Comparison of ENCODE assay signal across 1 cellular context in the genomic region with DNA sequence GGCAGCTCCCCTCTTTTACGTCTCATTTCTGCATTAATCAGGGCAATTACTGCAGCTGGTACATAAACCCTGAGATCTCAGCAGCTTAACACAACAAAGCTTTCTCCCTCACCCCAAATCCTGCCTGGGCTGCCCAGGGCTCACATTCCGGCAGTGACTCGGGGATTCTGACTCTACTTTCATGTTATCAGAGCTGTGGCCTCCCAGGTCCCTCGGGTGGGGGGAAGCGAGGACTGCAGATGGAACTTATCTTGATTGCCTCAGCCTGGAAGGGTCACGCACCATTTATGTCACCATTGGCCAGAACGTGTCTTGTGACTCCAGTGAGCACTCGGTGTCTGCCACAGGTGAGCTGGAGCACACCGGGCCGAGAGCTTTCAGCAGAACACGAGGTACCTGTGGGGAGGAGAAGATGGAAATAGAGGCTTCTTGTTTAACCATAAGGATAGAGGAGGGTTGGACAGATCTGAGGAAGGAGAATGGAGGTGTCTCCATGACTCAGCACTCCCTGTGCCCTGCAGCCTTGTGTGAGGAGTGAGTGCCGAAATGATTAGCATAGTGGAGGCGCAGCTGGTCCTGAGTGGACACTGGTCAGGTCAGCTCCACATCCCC.
A peak's percentile ranks its signal among the peaks of the same experiment; 100 is the strongest.
TF ChIP-seq lines count a peak whose summit lies in the region.

No MANE protein-coding gene starts in this region.

TF ChIP-seq in K562, 482 proteins besides CTCF, POLR2A, EP300 and RAD21 (continued from another document and continues in another):
- TF ChIP-seq ZBTB40 (IDR thresholded peaks at IDR 0.05) (no peak), ZBTB40 (CRISPR knock-in tag; IDR thresholded peaks at IDR 0.05) (no peak), CEBPG (CRISPR knock-in tag; IDR thresholded peaks at IDR 0.05) (no peak), CEBPG (tag; conservative IDR thresholded peaks at IDR 0.05 in 1 of 2, IDR thresholded peaks at IDR 0.05 in 1 of 2) (peak in 1 of 2 experiments; percentile 40; a peak in 1 of 4 replicates), MTA2 (IDR thresholded peaks at IDR 0.05; ENCODE audit: low read depth) (peak; percentile 21; the same call in 1 of the 2 replicates), MAFG (tag; conservative IDR thresholded peaks at IDR 0.05) (peak; percentile 98), TRIM24 (IDR thresholded peaks at IDR 0.05) (peak in 1 of 2 experiments; percentile 70; a peak in 1 of 4 replicates), CBFA2T2 (conservative IDR thresholded peaks at IDR 0.05) (peak; percentile 70), BRD9 (IDR thresholded peaks at IDR 0.05; ENCODE audit: low read depth, partially characterized antibody) (no peak), STAT5B (CRISPR knock-in tag; IDR thresholded peaks at IDR 0.05) (no peak), NR2F6 (CRISPR knock-in tag; IDR thresholded peaks at IDR 0.05) (no peak), GABPB1 (CRISPR knock-in tag; IDR thresholded peaks at IDR 0.05) (no peak), RNF2 (IDR thresholded peaks at IDR 0.05) (0 out of 2 replicates have a peak, but pooled peaks have one; percentile 32), HDAC3 (IDR thresholded peaks at IDR 0.05; ENCODE audit: borderline replicate concordance, partially characterized antibody) (peak; percentile 33), TOE1 (IDR thresholded peaks at IDR 0.05; ENCODE audit: borderline replicate concordance) (peak; percentile 75), TOE1 (CRISPR knock-in tag; IDR thresholded peaks at IDR 0.05; ENCODE audit: borderline replicate concordance, low read depth) (no peak), TEAD4 (IDR thresholded peaks at IDR 0.05; ENCODE audit: low read length) (peak; percentile 79), TEAD4 (CRISPR knock-in tag; IDR thresholded peaks at IDR 0.05; ENCODE audit: borderline replicate concordance) (no peak), MTA1 (IDR thresholded peaks at IDR 0.05; ENCODE audit: borderline replicate concordance) (peak; percentile 18; the same call in 1 of the 2 replicates), ZNF76 (CRISPR knock-in tag; IDR thresholded peaks at IDR 0.05; ENCODE audit: borderline replicate concordance) (no peak), NCOR1 (IDR thresholded peaks at IDR 0.05) (peak; percentile 55), NRF1 (conservative IDR thresholded peaks at IDR 0.05 in 1 of 2, IDR thresholded peaks at IDR 0.05 in 1 of 2) (peak; percentile 51 to 64), PHB2 (IDR thresholded peaks at IDR 0.05; ENCODE audit: low read depth) (no peak), STAT5A (IDR thresholded peaks at IDR 0.05; ENCODE audit: borderline replicate concordance, low read length) (no peak), E2F1 (CRISPR knock-in tag; IDR thresholded peaks at IDR 0.05) (no peak), L3MBTL2 (IDR thresholded peaks at IDR 0.05) (peak; percentile 90), SRF (CRISPR knock-in tag; IDR thresholded peaks at IDR 0.05) (0 out of 4 replicates have a peak, but pooled peaks of 1 of the 2 experiments have one; percentile 47), NR2C1 (IDR thresholded peaks at IDR 0.05) (0 out of 2 replicates have a peak, but pooled peaks have one; percentile 39), NR2C1 (tag; IDR thresholded peaks at IDR 0.05) (peak; percentile 65), EP400 (IDR thresholded peaks at IDR 0.05) (peak; percentile 73), SRSF9 (IDR thresholded peaks at IDR 0.05; ENCODE audit: borderline replicate concordance, low read depth, low read length) (no peak), NBN (IDR thresholded peaks at IDR 0.05; ENCODE audit: low read depth) (peak; percentile 76; the same call in 1 of the 2 replicates), RFX7 (CRISPR knock-in tag; IDR thresholded peaks at IDR 0.05) (no peak), ZNF212 (CRISPR knock-in tag; IDR thresholded peaks at IDR 0.05) (no peak), TCF7L2 (IDR thresholded peaks at IDR 0.05; ENCODE audit: low read depth, low read length) (no peak), NR4A1 (CRISPR knock-in tag; IDR thresholded peaks at IDR 0.05) (no peak), NR4A1 (tag; IDR thresholded peaks at IDR 0.05) (peak; percentile 61; the same call in 1 of the 2 replicates), TEAD1 (CRISPR knock-in tag; IDR thresholded peaks at IDR 0.05) (peak; percentile 40 to 63; a peak in 1 of 4 replicates), CTBP1 (IDR thresholded peaks at IDR 0.05; ENCODE audit: borderline replicate concordance) (peak; percentile 95), KDM1A (IDR thresholded peaks at IDR 0.05) (peak; percentile 38 to 62; a peak in 2 of 4 replicates), GATA2 (CRISPR knock-in tag; IDR thresholded peaks at IDR 0.05) (peak; percentile 27; the same call in 1 of the 2 replicates), ATF1 (CRISPR knock-in tag; IDR thresholded peaks at IDR 0.05) (no peak), ATF1 (tag; IDR thresholded peaks at IDR 0.05) (peak; percentile 85), MITF (IDR thresholded peaks at IDR 0.05) (peak; percentile 61; the same call in 1 of the 2 replicates), NFE2 (IDR thresholded peaks at IDR 0.05; ENCODE audit: low read depth) (peak; percentile 96), FOSL1 (tag; conservative IDR thresholded peaks at IDR 0.05) (peak; percentile 71), MEF2D (tag; conservative IDR thresholded peaks at IDR 0.05; ENCODE audit: low read depth) (no peak), RBM14 (IDR thresholded peaks at IDR 0.05; ENCODE audit: borderline replicate concordance, insufficient read depth, low read depth, low read length) (no peak), DIDO1 (tag; IDR thresholded peaks at IDR 0.05; ENCODE audit: low read depth) (peak; percentile 65; the same call in 1 of the 2 replicates), RBM39 (optimal IDR thresholded peaks at IDR 0.05; ENCODE audit: low read depth, low read length) (no peak)
- TF ChIP-seq, protein P1, sequence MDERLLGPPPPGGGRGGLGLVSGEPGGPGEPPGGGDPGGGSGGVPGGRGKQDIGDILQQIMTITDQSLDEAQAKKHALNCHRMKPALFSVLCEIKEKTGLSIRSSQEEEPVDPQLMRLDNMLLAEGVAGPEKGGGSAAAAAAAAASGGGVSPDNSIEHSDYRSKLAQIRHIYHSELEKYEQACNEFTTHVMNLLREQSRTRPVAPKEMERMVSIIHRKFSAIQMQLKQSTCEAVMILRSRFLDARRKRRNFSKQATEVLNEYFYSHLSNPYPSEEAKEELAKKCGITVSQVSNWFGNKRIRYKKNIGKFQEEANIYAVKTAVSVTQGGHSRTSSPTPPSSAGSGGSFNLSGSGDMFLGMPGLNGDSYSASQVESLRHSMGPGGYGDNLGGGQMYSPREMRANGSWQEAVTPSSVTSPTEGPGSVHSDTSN (CRISPR knock-in tag; IDR thresholded peaks at IDR 0.05; ENCODE audit: low read depth): no peak
- TF ChIP-seq, protein P1 (tag; conservative IDR thresholded peaks at IDR 0.05; ENCODE audit: low read depth): 0 out of 2 replicates have a peak, but pooled peaks have one; percentile 5
